In genomic region chrX:110795645-110796510, GRCh38 we compare ENCODE assay signal across 8 cellular contexts. TPM values are rescaled to one million over a fixed set of nuclear protein-coding genes. Genes with fewer than 3 reads are reported as not detected.
DNase-seq lines count a peak whose midpoint lies in the region; TF ChIP-seq lines count a peak whose summit lies in the region.

CHRDL1 (minus strand) TSS chrX:110795817; CDS start chrX:110792181, 3,636 bp downstream.

- H3K4me3 ChIP-seq in dorsolateral prefrontal cortex (peak within 1 kb of the TSS in 55 of 59 donors; percentile 10 to 61 (median 41)), mesodermal cell (ENCODE audit: extremely low read depth, insufficient read depth, low read length, poor library complexity, severe bottlenecking) (peak within 1 kb of the TSS; percentile 36), urinary bladder (ENCODE audit: low read depth, low read length) (peak within 1 kb of the TSS; percentile 31), OCI-LY7 (ENCODE audit: low read depth, low read length, poor library complexity, severe bottlenecking) (no peak within 1 kb of the TSS)

- no TSS peak for BruUV-seq in OCI-LY7 (replicated peaks; lab: Mats Ljungman, UMichigan)

- TF ChIP-seq CTCF in dorsolateral prefrontal cortex (IDR thresholded peaks at IDR 0.05 in 54 of 56, conservative IDR thresholded peaks at IDR 0.05 in 2 of 56; ENCODE audit: low read depth in 1 of 56, partially characterized antibody in 56 of 56) = no peak
- no peak for TF ChIP-seq CTCF in OCI-LY7 (conservative IDR thresholded peaks at IDR 0.05; ENCODE audit: low read length)

- H3K27me3 ChIP-seq in dorsolateral prefrontal cortex = peaks cover 0 to 97% (median 46%) of the 10 kb centered on the region in 45 donors

- H3K27ac ChIP-seq in dorsolateral prefrontal cortex = peak within 1 kb of the TSS in 1 of 59 donors; percentile 18
- no peak within 1 kb of the TSS for H3K27ac ChIP-seq in mesodermal cell (ENCODE audit: low read depth, low read length, severe bottlenecking)
- no peak within 1 kb of the TSS for H3K27ac ChIP-seq in urinary bladder (ENCODE audit: low read depth)
- no peak within 1 kb of the TSS for H3K27ac ChIP-seq in OCI-LY7 (ENCODE audit: low read depth, low read length, poor library complexity, severe bottlenecking)

- WGBS in mesodermal cell (ENCODE audit: insufficient coverage in 2 of 2), 2 experiments = 0 to 7% methylated on average over 5 to 6 of the region's 64 CpGs
- 4% methylated on average over 56 of the region's 64 CpGs for WGBS in urinary bladder

- H3K9me2 ChIP-seq in OCI-LY7 (ENCODE audit: insufficient read depth, low read length) = no peaks in the 10 kb centered on the region

- DNase-seq in Daoy (ENCODE audit: low read depth) (peak; percentile 11), NCI-H345 treated with DMSO at 0.1 percent for 48 hours (lab: John Stamatoyannopoulos, UW; ENCODE audit: unreplicated experiment) (peak; percentile 11), dorsolateral prefrontal cortex (peak in 4 of 10 donors; percentile 22 to 44 (median 37)), OCI-LY7 (ENCODE audit: low spot score) (no peak), inferior parietal cortex (ENCODE audit: extremely low spot score) (no peak)
- no peak for DNase-seq in activated effector memory CD4-positive, alpha-beta T cell treated with anti-CD3 and anti-CD28 coated beads, Interleukin-2, amount 50 U/mL, for 16 hours

- intact Hi-C loops in dorsolateral prefrontal cortex (cut with DNase I) = no loop called here
- intact Hi-C loops in OCI-LY7 (cut with micrococcal nuclease; ENCODE audit: unreplicated experiment) = no loop called here

- H2AFZ ChIP-seq in OCI-LY7 (ENCODE audit: low read length) = no peak within 1 kb of the TSS

- CTCF ChIA-PET in OCI-LY7 (lab: Charles Lee; ENCODE audit: unreplicated experiment) = no interaction called here

- no peaks in the 10 kb centered on the region for H4K20me1 ChIP-seq in OCI-LY7 (ENCODE audit: insufficient read depth, low read length)

- no peak within 1 kb of the TSS for H3K4me2 ChIP-seq in OCI-LY7 (ENCODE audit: low read length)

- H3K9me3 ChIP-seq in mesodermal cell (ENCODE audit: control insufficient read depth, low read length) (no peaks in the 10 kb centered on the region), OCI-LY7 (ENCODE audit: low read length) (no peaks in the 10 kb centered on the region)

- POLR2A ChIA-PET in OCI-LY7 (lab: Charles Lee) = interaction anchor here (0.5 kb wide), 1 partner anchor 9 kb away, joined by 3 read pairs; no protein-coding TSS in a partner anchor

- H3K79me2 ChIP-seq in OCI-LY7 (ENCODE audit: insufficient read depth, low read depth, low read length) = no peaks in the 10 kb centered on the region

- H3K36me3 ChIP-seq in mesodermal cell (ENCODE audit: control insufficient read depth, insufficient read depth, low read length) (no peaks in the 10 kb centered on the region), urinary bladder (ENCODE audit: insufficient read depth) (no peaks in the 10 kb centered on the region), OCI-LY7 (ENCODE audit: insufficient read depth, low read length) (no peaks in the 10 kb centered on the region)

- peaks cover 4% of the 10 kb centered on the region for H3K4me1 ChIP-seq in mesodermal cell (ENCODE audit: control insufficient read depth, insufficient read depth, low read length, poor library complexity, severe bottlenecking)
- no peaks in the 10 kb centered on the region for H3K4me1 ChIP-seq in urinary bladder (ENCODE audit: insufficient read depth)
- no peaks in the 10 kb centered on the region for H3K4me1 ChIP-seq in OCI-LY7 (ENCODE audit: insufficient read depth, low read length, poor library complexity, severe bottlenecking)

RNA-seq across cellular contexts. Expression of gene CHRDL1, which starts in this region (rescaled TPM):
- total RNA-seq in Daoy (2014; rRNA removed; shearing (Covaris generic)) = 0.27 and 1.5 TPM in 2 replicates
- total RNA-seq in dorsolateral prefrontal cortex = 10 to 100 TPM in 118 of 120 experiments, 1 to 10 TPM in 2; 7.6 to 45.4 (median 26.8) TPM
- 0.88 TPM for polyA plus RNA-seq in mesodermal cell (2013, experiment 1 of 2)
- 0.71 TPM for polyA plus RNA-seq in mesodermal cell (2013, experiment 2 of 2)
- total RNA-seq in urinary bladder = 22.6 TPM
- 29.3 TPM for polyA plus RNA-seq in urinary bladder
- total RNA-seq in OCI-LY7 (2014; rRNA removed; shearing (Covaris generic)) = not detected in 2 replicates
- not detected in 2 replicates for total RNA-seq in OCI-LY7 (2022)

Comparison
In these comparisons a context has a peak if more than half of its experiments do, and no peak if none do; other contexts are left out.
1. DNase-seq: peak in Daoy (single experiment) and NCI-H345 treated with DMSO at 0.1 percent for 48 hours (single experiment); none in activated effector memory CD4-positive, alpha-beta T cell treated with anti-CD3 and anti-CD28 coated beads, Interleukin-2, amount 50 U/mL, for 16 hours (single experiment), OCI-LY7 (single experiment) and inferior parietal cortex (single experiment).